In genomic region chr3:196684548-196685407, GRCh38 we compare ENCODE assay signal across 8 cellular contexts. TPM values are rescaled to one million over a fixed set of nuclear protein-coding genes. Genes with fewer than 3 reads are reported as not detected.
DNase-seq lines count a peak whose midpoint lies in the region; ATAC-seq lines count a peak whose summit lies in the region.

No MANE protein-coding gene starts in this region.

- H3K27me3 ChIP-seq in CD4-positive, alpha-beta memory T cell (ENCODE audit: insufficient read depth, low read length), result no peaks in the 10 kb centered on the region

- no peak overlapping the region for H3K27ac ChIP-seq in CD4-positive, alpha-beta memory T cell (ENCODE audit: low read depth, low read length)

- H3K4me1 Mint-ChIP-seq in CD4-positive, alpha-beta memory T cell, result peaks cover 10 to 16% (median 14%) of the 10 kb centered on the region in 4 donors
- H3K4me1 Mint-ChIP-seq in naive thymus-derived CD8-positive, alpha-beta T cell, result peaks cover 3 to 28% (median 15%) of the 10 kb centered on the region in 4 donors
- H3K4me1 Mint-ChIP-seq in stimulated activated memory B cell treated with anti-CD40 and anti-IgM and Interleukin-4, amounts not matched to agents 10 μg/mL and 1 μg/mL and 100 μg/mL, for 72 hours, result peaks cover 40% of the 10 kb centered on the region

- peaks cover 0 to 6% (median 1%) of the 10 kb centered on the region in 8 donors for H3K9me3 Mint-ChIP-seq in CD4-positive, alpha-beta memory T cell
- H3K9me3 Mint-ChIP-seq in naive thymus-derived CD8-positive, alpha-beta T cell, result peaks cover 0 to 4% (median 0%) of the 10 kb centered on the region in 9 donors
- H3K9me3 Mint-ChIP-seq in stimulated activated memory B cell treated with anti-CD40 and anti-IgM and Interleukin-4, amounts not matched to agents 10 μg/mL and 1 μg/mL and 100 μg/mL, for 72 hours, result peaks cover 2% of the 10 kb centered on the region

- H3K27ac Mint-ChIP-seq in CD4-positive, alpha-beta memory T cell, result peak overlapping the region in 5 of 7 donors; percentile 19 to 81 (median 64)
- peak overlapping the region in 9 of 10 donors; percentile 36 to 93 (median 79) for H3K27ac Mint-ChIP-seq in naive thymus-derived CD8-positive, alpha-beta T cell
- peak overlapping the region; percentile 49 for H3K27ac Mint-ChIP-seq in stimulated activated memory B cell treated with anti-CD40 and anti-IgM and Interleukin-4, amounts not matched to agents 10 μg/mL and 1 μg/mL and 100 μg/mL, for 72 hours

- CTCF ChIA-PET in CD4-positive, alpha-beta memory T cell (lab: Charles Lee; ENCODE audit: partially characterized antibody), result interaction anchor here (0.6 to 6.1 kb wide), 39 partner anchors 8 to 181 kb away, joined by 3 to 360 read pairs (median 4); partner anchors contain the start of genes FBXO45, NRROS, RNF168 and WDR53

- H3K27me3 Mint-ChIP-seq in CD4-positive, alpha-beta memory T cell, result no peaks in the 10 kb centered on the region
- H3K27me3 Mint-ChIP-seq in naive thymus-derived CD8-positive, alpha-beta T cell, result no peaks in the 10 kb centered on the region
- H3K27me3 Mint-ChIP-seq in stimulated activated memory B cell treated with anti-CD40 and anti-IgM and Interleukin-4, amounts not matched to agents 10 μg/mL and 1 μg/mL and 100 μg/mL, for 72 hours, result no peaks in the 10 kb centered on the region

- no peaks in the 10 kb centered on the region for H3K36me3 Mint-ChIP-seq in CD4-positive, alpha-beta memory T cell
- peaks cover 0 to 6% (median 0%) of the 10 kb centered on the region in 3 donors for H3K36me3 Mint-ChIP-seq in naive thymus-derived CD8-positive, alpha-beta T cell
- H3K36me3 Mint-ChIP-seq in stimulated activated memory B cell treated with anti-CD40 and anti-IgM and Interleukin-4, amounts not matched to agents 10 μg/mL and 1 μg/mL and 100 μg/mL, for 72 hours, result peaks cover 12% of the 10 kb centered on the region

- peaks cover 11% of the 10 kb centered on the region for H3K4me1 ChIP-seq in CD4-positive, alpha-beta memory T cell (ENCODE audit: insufficient read depth, low read length)

- ATAC-seq in GM19351 (IDR thresholded peaks at IDR 0.05; ENCODE audit: unreplicated experiment) (peak; percentile 95), HG03521 (IDR thresholded peaks at IDR 0.05; ENCODE audit: unreplicated experiment) (peak; percentile 82)
- ATAC-seq in naive thymus-derived CD8-positive, alpha-beta T cell, result peak; percentile 75 to 93
- ATAC-seq in stimulated activated memory B cell treated with anti-CD40 and anti-IgM and Interleukin-4, amounts not matched to agents 10 μg/mL and 1 μg/mL and 100 μg/mL, for 72 hours, result peak; percentile 97

- no peaks in the 10 kb centered on the region for H3K9me3 ChIP-seq in CD4-positive, alpha-beta memory T cell (ENCODE audit: control insufficient read depth in 1 of 2, low read length in 2 of 2)

- peak; percentile 61 to 75 (median 65) for DNase-seq in CD4-positive, alpha-beta memory T cell
- DNase-seq in NCI-H774 (lab: John Stamatoyannopoulos, UW), result peak; percentile 76
- peak; percentile 84 for DNase-seq in activated CD8-positive, alpha-beta memory T cell treated with anti-CD3 and anti-CD28 coated beads for 24 hours
- peak; percentile 71 for DNase-seq in epidermal melanocyte (ENCODE audit: insufficient read length, low spot score)
- peak; percentile 32 to 80 (median 60) for DNase-seq in naive thymus-derived CD8-positive, alpha-beta T cell

- peak overlapping the region in 1 of 2 donors; percentile 40 for H3K4me3 ChIP-seq in CD4-positive, alpha-beta memory T cell (ENCODE audit: low read length in 2 of 2)

- H3K4me3 Mint-ChIP-seq in CD4-positive, alpha-beta memory T cell, result peak overlapping the region; percentile 39 to 80 (median 70)
- H3K4me3 Mint-ChIP-seq in naive thymus-derived CD8-positive, alpha-beta T cell, result peak overlapping the region; percentile 50 to 76 (median 68)
- peak overlapping the region; percentile 22 for H3K4me3 Mint-ChIP-seq in stimulated activated memory B cell treated with anti-CD40 and anti-IgM and Interleukin-4, amounts not matched to agents 10 μg/mL and 1 μg/mL and 100 μg/mL, for 72 hours

- intact Hi-C loops in CD4-positive, alpha-beta memory T cell (cut with micrococcal nuclease), result loop anchor here (1.0 to 2.0 kb wide), 5 partner anchors 52 to 156 kb away; partner anchors contain the start of genes FBXO45 and WDR53

- no peaks in the 10 kb centered on the region for H3K36me3 ChIP-seq in CD4-positive, alpha-beta memory T cell (ENCODE audit: insufficient read depth, low read length)

- POLR2A ChIA-PET in CD4-positive, alpha-beta memory T cell (lab: Charles Lee; ENCODE audit: partially characterized antibody), result interaction anchor here (0.6 to 2.7 kb wide), 12 partner anchors 9 to 156 kb away, joined by 3 to 39 read pairs (median 4); partner anchors contain the start of gene NRROS
- POLR2A ChIA-PET in naive thymus-derived CD8-positive, alpha-beta T cell (lab: Charles Lee), result interaction anchor here (0.6 to 2.0 kb wide), 7 partner anchors 8 to 468 kb away, joined by 3 to 15 read pairs (median 4); no protein-coding TSS in a partner anchor

RNA-seq across cellular contexts. Expression of gene CEP19, which starts 27.3 kb away (rescaled TPM):
- total RNA-seq in CD4-positive, alpha-beta memory T cell, result 1 to 10 TPM; 7.8 to 8.2 TPM
- 10 to 100 TPM in 1 of 2 donors, 1 to 10 TPM in 1; 5.4 to 10.8 TPM for polyA plus RNA-seq in CD4-positive, alpha-beta memory T cell
- 1 to 10 TPM; 4.6 to 5.1 TPM for total RNA-seq in naive thymus-derived CD8-positive, alpha-beta T cell
- 1 to 10 TPM; 4.4 to 6.9 (median 4.6) TPM for polyA plus RNA-seq in naive thymus-derived CD8-positive, alpha-beta T cell

RNA-seq across cellular contexts. Expression of gene PIGX, which starts 27.4 kb away (rescaled TPM):
- total RNA-seq in CD4-positive, alpha-beta memory T cell, result 10 to 100 TPM; 19.1 to 23.7 TPM
- 10 to 100 TPM; 34.1 to 37.4 TPM for polyA plus RNA-seq in CD4-positive, alpha-beta memory T cell
- total RNA-seq in naive thymus-derived CD8-positive, alpha-beta T cell, result 10 to 100 TPM; 15.6 to 16.2 TPM
- polyA plus RNA-seq in naive thymus-derived CD8-positive, alpha-beta T cell, result 10 to 100 TPM; 28.9 to 32.6 (median 32.1) TPM

RNA-seq across cellular contexts. Expression of gene NRROS, which starts 45.3 kb away (rescaled TPM):
- total RNA-seq in CD4-positive, alpha-beta memory T cell, result 10 to 100 TPM; 18.7 to 20.0 TPM
- 1 to 10 TPM; 4.6 to 5.0 TPM for polyA plus RNA-seq in CD4-positive, alpha-beta memory T cell
- total RNA-seq in naive thymus-derived CD8-positive, alpha-beta T cell, result 1 to 10 TPM; 3.4 to 4.1 TPM
- under 1 TPM; 0.29 to 0.92 (median 0.87) TPM for polyA plus RNA-seq in naive thymus-derived CD8-positive, alpha-beta T cell

RNA-seq across cellular contexts. Expression of gene PAK2, which starts 54.9 kb away (rescaled TPM):
- 10 to 100 TPM; 80.4 to 97.4 TPM for total RNA-seq in CD4-positive, alpha-beta memory T cell
- polyA plus RNA-seq in CD4-positive, alpha-beta memory T cell, result 10 to 100 TPM; 29.1 to 39.4 TPM
- total RNA-seq in naive thymus-derived CD8-positive, alpha-beta T cell, result 10 to 100 TPM; 76.6 to 81.0 TPM
- 10 to 100 TPM; 28.4 to 30.3 (median 30.1) TPM for polyA plus RNA-seq in naive thymus-derived CD8-positive, alpha-beta T cell
